ENCODE assay signal across 7 cellular contexts in genomic region chr2:110770696-110771425, GRCh38. TPM values are rescaled to one million over a fixed set of nuclear protein-coding genes. Genes with fewer than 3 reads are reported as not detected.
DNase-seq lines count a peak whose midpoint lies in the region; ATAC-seq and TF ChIP-seq lines count a peak whose summit lies in the region.

No MANE protein-coding gene starts in this region.

- H3K4me1 ChIP-seq in suprapubic skin = peaks cover 19% of the 10 kb centered on the region

- POLR2A ChIA-PET in HEK293T (lab: Yijun Ruan, JAX) = interaction anchor here (1.1 to 1.5 kb wide), 2 partner anchors 10 to 93 kb away, joined by 3 to 5 read pairs; partner anchors contain the start of gene BUB1

- no peak for TF ChIP-seq EP300 in suprapubic skin (IDR thresholded peaks at IDR 0.05)

- DNase-seq in LHCN-M2 (ENCODE audit: low read depth) = peak; percentile 81
- DNase-seq in NOMO-1 treated with dmso at 0.1 percent for 144 hours (lab: John Stamatoyannopoulos, UW; ENCODE audit: unreplicated experiment) = peak; percentile 16
- peak; percentile 67 to 84 for DNase-seq in foreskin fibroblast
- DNase-seq in suprapubic skin (ENCODE audit: low spot score in 2 of 2) = no peak
- DNase-seq in HEK293T (ENCODE audit: extremely low spot score) = no peak

- TF ChIP-seq POLR2A in suprapubic skin (IDR thresholded peaks at IDR 0.05) = no peak

- H3K36me3 ChIP-seq in suprapubic skin = no peaks in the 10 kb centered on the region

- H3K4me3 ChIP-seq in foreskin fibroblast (ENCODE audit: low read depth in 1 of 2, low read length in 2 of 2) (peak overlapping the region; percentile 9 to 48), suprapubic skin (peak overlapping the region; percentile 34)

- WGBS in suprapubic skin = 40% methylated on average over 14 of the region's 15 CpGs

- no peak for ATAC-seq in HG03342 (IDR thresholded peaks at IDR 0.05; ENCODE audit: unreplicated experiment)
- no peak for ATAC-seq in HG03095 (IDR thresholded peaks at IDR 0.05; ENCODE audit: unreplicated experiment)

- H3K27me3 ChIP-seq in suprapubic skin = peaks cover 4% of the 10 kb centered on the region

- TF ChIP-seq CTCF in foreskin fibroblast (IDR thresholded peaks at IDR 0.05; ENCODE audit: low read depth, low read length) (no peak), suprapubic skin (IDR thresholded peaks at IDR 0.05) (no peak)

- peak overlapping the region; percentile 45 for H3K27ac ChIP-seq in suprapubic skin

- CTCF ChIA-PET in HEK293T (lab: Yijun Ruan, JAX) = interaction anchor here (0.7 kb wide), 2 partner anchors 41 to 1667 kb away, joined by 3 read pairs; no protein-coding TSS in a partner anchor

- H3K9me3 ChIP-seq in suprapubic skin = no peaks in the 10 kb centered on the region

TF ChIP-seq in HEK293T, 16 proteins besides CTCF, POLR2A, EP300 and RAD21:
- no peak for TF ChIP-seq TARDBP (IDR thresholded peaks at IDR 0.05)
- TF ChIP-seq FOXM1 (IDR thresholded peaks at IDR 0.05; ENCODE audit: borderline replicate concordance) = no peak
- TF ChIP-seq FOXA1 (IDR thresholded peaks at IDR 0.05) = no peak
- TF ChIP-seq PKNOX1 (IDR thresholded peaks at IDR 0.05) = no peak
- TF ChIP-seq SUZ12 (IDR thresholded peaks at IDR 0.05) = no peak
- TF ChIP-seq SP1 (IDR thresholded peaks at IDR 0.05) = no peak
- TF ChIP-seq CTBP1 (IDR thresholded peaks at IDR 0.05; ENCODE audit: borderline replicate concordance) = no peak
- TF ChIP-seq NFRKB (IDR thresholded peaks at IDR 0.05) = no peak
- no peak for TF ChIP-seq LEF1 (IDR thresholded peaks at IDR 0.05; ENCODE audit: borderline replicate concordance)
- no peak for TF ChIP-seq ARNT (IDR thresholded peaks at IDR 0.05)
- TF ChIP-seq BHLHE40 (IDR thresholded peaks at IDR 0.05; ENCODE audit: borderline replicate concordance) = no peak
- no peak for TF ChIP-seq L3MBTL2 (conservative IDR thresholded peaks at IDR 0.05)
- TF ChIP-seq HDGF (IDR thresholded peaks at IDR 0.05; ENCODE audit: borderline replicate concordance) = no peak
- TF ChIP-seq ZNF384 (IDR thresholded peaks at IDR 0.05) = no peak
- no peak for TF ChIP-seq ELF4 (IDR thresholded peaks at IDR 0.05)
- no peak for TF ChIP-seq FOXK2 (IDR thresholded peaks at IDR 0.05)

RNA-seq across cellular contexts. Expression of gene ACOXL, which starts 38.5 kb away (rescaled TPM):
- not detected in 2 replicates for total RNA-seq in LHCN-M2 (2014; rRNA removed)
- polyA plus RNA-seq in LHCN-M2 (2012) = not detected
- total RNA-seq in suprapubic skin = under 1 TPM in 1 of 4 donors, not detected in 3; 0.64 TPM

Comparison
In these comparisons a context has a peak if more than half of its experiments do, and no peak if none do; other contexts are left out.
1. DNase-seq: peak in LHCN-M2 (single experiment), NOMO-1 treated with dmso at 0.1 percent for 144 hours (single experiment) and foreskin fibroblast (2 of 2); none in suprapubic skin (0 of 2) and HEK293T (single experiment).